In genomic region chr1:33784876-33785275, GRCh38 we compare ENCODE assay signal across 23 cellular contexts.
A peak's percentile ranks its signal among the peaks of the same experiment; 100 is the strongest.
DNase-seq lines count a peak whose midpoint lies in the region; ATAC-seq and TF ChIP-seq lines count a peak whose summit lies in the region.
"Had no signal": no experiment of that assay in that cellular context is flagged by ENCODE, and none has a peak within 500 bp of the region (broad histone marks: within the 10 kb centered on the region; RNA-seq: fewer than 3 reads in every experiment).

No MANE protein-coding gene starts in this region.

- H3K36me3 Mint-ChIP-seq in osteocyte (ENCODE audit: unreplicated experiment) = no peaks in the 10 kb centered on the region
- H3K36me3 Mint-ChIP-seq: CD14-positive monocyte; CD8-positive, alpha-beta memory T cell had no signal

- no peak overlapping the region for H3K4me3 ChIP-seq in coronary artery
- H3K4me3 ChIP-seq: A549; BLaER1 treated with 17β-estradiol and CSF1 and Interleukin-3, amounts not matched to agents 10 nM and 100 nM; HAP-1 had no signal

- H3K4me3 Mint-ChIP-seq in osteocyte (ENCODE audit: unreplicated experiment) = no peak overlapping the region
- H3K4me3 Mint-ChIP-seq: CD14-positive monocyte; CD4-positive, alpha-beta T cell; CD8-positive, alpha-beta memory T cell; HFFc6 had no signal

- H3K27ac ChIP-seq in coronary artery = no peak overlapping the region
- H3K27ac ChIP-seq: A549; BLaER1 treated with 17β-estradiol and CSF1 and Interleukin-3, amounts not matched to agents 10 nM and 100 nM had no signal

- H3K4me1 Mint-ChIP-seq in osteocyte (ENCODE audit: unreplicated experiment) = no peaks in the 10 kb centered on the region
- H3K4me1 Mint-ChIP-seq: CD14-positive monocyte; CD8-positive, alpha-beta memory T cell had no signal

- H3K9me3 Mint-ChIP-seq in osteocyte (ENCODE audit: unreplicated experiment) = peaks cover 8% of the 10 kb centered on the region
- H3K9me3 Mint-ChIP-seq: CD4-positive, alpha-beta T cell; CD8-positive, alpha-beta memory T cell had no signal

- DNase-seq in OCI-M1 (lab: John Stamatoyannopoulos, UW) (peak; percentile 0), coronary artery (ENCODE audit: low spot score) (peak; percentile 19), osteocyte (ENCODE audit: extremely low spot score, unreplicated experiment) (peak; percentile 17), dedifferentiated amniotic fluid mesenchymal stem cell (ENCODE audit: extremely low spot score) (no peak)
- DNase-seq: 8988T; ACHN; AML-193; BE2C; CD4-positive, alpha-beta T cell; CD8-positive, alpha-beta memory T cell; DMS 273 treated with DMSO at 0.1 percent for 48 hours; DMS79; EL; GF-D8; GOT3; HFFc6 had no signal

- TF ChIP-seq CTCF in coronary artery (IDR thresholded peaks at IDR 0.05) = no peak
- TF ChIP-seq CTCF in osteocyte (IDR thresholded peaks at IDR 0.05) = no peak

- no peak overlapping the region for H3K27ac Mint-ChIP-seq in osteocyte (ENCODE audit: unreplicated experiment)
- H3K27ac Mint-ChIP-seq: CD14-positive monocyte; CD4-positive, alpha-beta T cell; CD8-positive, alpha-beta memory T cell; HFFc6 had no signal

- ATAC-seq in GM21526 (IDR thresholded peaks at IDR 0.05; ENCODE audit: low FRiP score, unreplicated experiment) = no peak
- ATAC-seq in GM18868 (IDR thresholded peaks at IDR 0.05; ENCODE audit: unreplicated experiment) = no peak
- no peak for ATAC-seq in GM19463 (IDR thresholded peaks at IDR 0.05; ENCODE audit: unreplicated experiment)
- ATAC-seq: A549 had no signal

- H3K27me3 Mint-ChIP-seq in osteocyte (ENCODE audit: unreplicated experiment) = no peaks in the 10 kb centered on the region
